Comparison of ENCODE assay signal across 11 cellular contexts in genomic region chr21:43812139-43812821, GRCh38. TPM values are rescaled to one million over a fixed set of nuclear protein-coding genes. Genes with fewer than 3 reads are reported as not detected.
A peak's percentile ranks its signal among the peaks of the same experiment; 100 is the strongest.
DNase-seq lines count a peak whose midpoint lies in the region; ATAC-seq and TF ChIP-seq lines count a peak whose summit lies in the region.
"Had no signal": no experiment of that assay in that cellular context is flagged by ENCODE, and none has a peak within 500 bp of the region (broad histone marks: within the 10 kb centered on the region; RNA-seq: fewer than 3 reads in every experiment).

No MANE protein-coding gene starts in this region.

- H3K27ac Mint-ChIP-seq in chondrocyte (ENCODE audit: unreplicated experiment) = no peak overlapping the region

- no peak for ATAC-seq in GM19467 (IDR thresholded peaks at IDR 0.05; ENCODE audit: unreplicated experiment)

- H3K36me3 ChIP-seq in prostate gland (no peaks in the 10 kb centered on the region), WERI-Rb-1 (no peaks in the 10 kb centered on the region; the same call in 1 of the 2 replicates)
- H3K36me3 ChIP-seq: MG63 had no signal

- H3K27ac ChIP-seq in prostate gland (peak overlapping the region; percentile 25 to 31), WERI-Rb-1 (no peak overlapping the region)

- no peaks in the 10 kb centered on the region for H3K36me3 Mint-ChIP-seq in chondrocyte (ENCODE audit: low read depth)

- H3K9me3 Mint-ChIP-seq in chondrocyte (ENCODE audit: low read depth) = no peaks in the 10 kb centered on the region

- H3K27me3 Mint-ChIP-seq in chondrocyte (ENCODE audit: low read depth) = peaks cover 3% of the 10 kb centered on the region

- peak; percentile 49 for DNase-seq in Daoy (ENCODE audit: low read depth)
- peak; percentile 71 for DNase-seq in NCI-H2196 treated with DMSO at 0.1 percent for 48 hours (lab: John Stamatoyannopoulos, UW; ENCODE audit: unreplicated experiment)
- DNase-seq in chondrocyte (ENCODE audit: low spot score) = peak; percentile 87
- DNase-seq in prostate gland (ENCODE audit: low spot score) = peak; percentile 74
- no peak for DNase-seq in dermis blood vessel endothelial cell
- DNase-seq in activated naive CD4-positive, alpha-beta T cell treated with Interleukin-2 at 50 U/mL for 16 hours = no peak
- no peak for DNase-seq in WERI-Rb-1
- DNase-seq: activated CD8-positive, alpha-beta memory T cell treated with anti-CD3 and anti-CD28 coated beads for 24 hours; HCEC 1CT; MG63 had no signal

- peaks cover 7% of the 10 kb centered on the region for H3K4me1 ChIP-seq in prostate gland (replicated peaks)

- intact Hi-C loops in prostate gland (cut with DNase I) = loop anchor here (10.0 kb wide), 1 partner anchor 123 kb away; no protein-coding TSS in a partner anchor

- H3K4me3 ChIP-seq in prostate gland = peak overlapping the region in 1 of 2 donors; percentile 15
- no peak overlapping the region for H3K4me3 ChIP-seq in WERI-Rb-1 (ENCODE audit: low read depth, low read length)
- H3K4me3 ChIP-seq: MG63 had no signal

- peaks cover 7% of the 10 kb centered on the region for H3K4me1 Mint-ChIP-seq in chondrocyte (ENCODE audit: low read depth)

- H3K27me3 ChIP-seq in prostate gland (replicated peaks; ENCODE audit: insufficient read depth) = no peaks in the 10 kb centered on the region
- H3K27me3 ChIP-seq in WERI-Rb-1 (ENCODE audit: insufficient read depth, low read depth, severe bottlenecking) = no peaks in the 10 kb centered on the region
- H3K27me3 ChIP-seq: MG63 had no signal

- TF ChIP-seq CTCF in chondrocyte (IDR thresholded peaks at IDR 0.05) = no peak
- no peak for TF ChIP-seq CTCF in prostate gland (IDR thresholded peaks at IDR 0.05)
- no peak for TF ChIP-seq CTCF in WERI-Rb-1 (IDR thresholded peaks at IDR 0.05; ENCODE audit: low read depth, low read length)

- WGBS in prostate gland = 23% methylated on average over 24 of the region's 27 CpGs

- no peak for TF ChIP-seq POLR2A in prostate gland (IDR thresholded peaks at IDR 0.05)

- H3K9me3 ChIP-seq in prostate gland = no peaks in the 10 kb centered on the region
- H3K9me3 ChIP-seq in WERI-Rb-1 (ENCODE audit: severe bottlenecking) = no peaks in the 10 kb centered on the region
- H3K9me3 ChIP-seq: MG63 had no signal

- no peak overlapping the region for H3K4me3 Mint-ChIP-seq in chondrocyte (ENCODE audit: unreplicated experiment)

RNA-seq across cellular contexts. Expression of gene RRP1, which starts 22.9 kb away (rescaled TPM):
- total RNA-seq in Daoy (2014; rRNA removed; shearing (Covaris generic)) = 52.1 and 56.5 TPM in 2 replicates
- total RNA-seq in chondrocyte = 18.4 to 19.6 TPM (median 19.2 TPM) in 3 replicates
- total RNA-seq in prostate gland = 10 to 100 TPM; 29.4 to 37.5 TPM
- 18.4 and 22.7 TPM in 2 replicates for total RNA-seq in dermis blood vessel endothelial cell

RNA-seq across cellular contexts. Expression of gene CSTB, which starts 36.2 kb away (rescaled TPM):
- 14.3 and 15.2 TPM in 2 replicates for total RNA-seq in Daoy (2014; rRNA removed; shearing (Covaris generic))
- total RNA-seq in chondrocyte (56.5 to 63.6 TPM (median 57.2 TPM) in 3 replicates), prostate gland (10 to 100 TPM; 13.3 to 34.7 TPM), dermis blood vessel endothelial cell (6.3 and 8.5 TPM in 2 replicates)

RNA-seq across cellular contexts. Expression of gene AGPAT3, which starts 52.7 kb away (rescaled TPM):
- total RNA-seq in Daoy (2014; rRNA removed; shearing (Covaris generic)) = 39.3 and 43.3 TPM in 2 replicates
- 43.5 to 48.1 TPM (median 45.4 TPM) in 3 replicates for total RNA-seq in chondrocyte
- total RNA-seq in prostate gland = 10 to 100 TPM; 31.3 to 53.5 TPM
- 56.8 and 153 TPM in 2 replicates for total RNA-seq in dermis blood vessel endothelial cell

Comparison
In these comparisons a context has a peak if more than half of its experiments do, and no peak if none do; other contexts are left out.
1. DNase-seq: peak in Daoy (single experiment), NCI-H2196 treated with DMSO at 0.1 percent for 48 hours (single experiment), chondrocyte (single experiment) and prostate gland (single experiment); none in dermis blood vessel endothelial cell (single experiment), activated naive CD4-positive, alpha-beta T cell treated with Interleukin-2 at 50 U/mL for 16 hours (single experiment) and WERI-Rb-1 (single experiment).